ENCODE assay signal across 8 cellular contexts in genomic region chr9:121267689-121268597, GRCh38. TPM values are rescaled to one million over a fixed set of nuclear protein-coding genes. Genes with fewer than 3 reads are reported as not detected.
DNase-seq lines count a peak whose midpoint lies in the region; ATAC-seq, FAIRE-seq and TF ChIP-seq lines count a peak whose summit lies in the region.

TSS of gene GSN (plus strand) at chr9:121268162. CDS start at chr9:121301972, 33,810 bp downstream.

- H3K4me2 ChIP-seq in K562 (ENCODE audit: insufficient read depth, low read length) = peak within 1 kb of the TSS; percentile 84

- no peak for TF ChIP-seq EP300 in K562 (IDR thresholded peaks at IDR 0.05; ENCODE audit: low read length)

- no peaks in the 10 kb centered on the region for H3K9me1 ChIP-seq in K562 (ENCODE audit: control insufficient read depth, insufficient read depth, low read length)

- H4K20me1 ChIP-seq in K562 (replicated peaks; ENCODE audit: control insufficient read depth, insufficient read depth, low read length) = no peaks in the 10 kb centered on the region

- peaks cover 14 to 31% of the 10 kb centered on the region in 2 experiments for H3K4me1 ChIP-seq in K562 (replicated peaks in 1 of 2; ENCODE audit: control insufficient read depth in 2 of 2, insufficient read depth in 2 of 2, low read length in 2 of 2)

- no peaks in the 10 kb centered on the region for H3K79me2 ChIP-seq in K562 (ENCODE audit: control insufficient read depth, insufficient read depth, low read length)

- WGBS in K562 (ENCODE audit: insufficient coverage, low coverage, missing lambda C conversion rate) = 3% methylated on average over 38 of the region's 64 CpGs

- peak within 1 kb of the TSS; percentile 62 for H3K4me3 ChIP-seq in K562

- no peak for FAIRE-seq in K562 (lab: Jason Lieb, UNC)

- peak within 1 kb of the TSS; percentile 93 for H2AFZ ChIP-seq in K562 (ENCODE audit: low read depth, low read length)

- H3K27me3 ChIP-seq in K562 (ENCODE audit: control insufficient read depth in 2 of 2, insufficient read depth in 2 of 2, low read length in 2 of 2) = no peaks in the 10 kb centered on the region

- no peak within 1 kb of the TSS; the same call in 2 of the 3 replicates for H3K27ac ChIP-seq in K562 (ENCODE audit: extremely low read depth, low read depth, low read length)

- TF ChIP-seq RAD21 in K562 (CRISPR knock-in tag; conservative IDR thresholded peaks at IDR 0.05 in 1 of 2, IDR thresholded peaks at IDR 0.05 in 1 of 2) = no peak

- CTCF ChIA-PET in K562 (lab: Yijun Ruan, JAX; ENCODE audit: low intra/inter-chr PET ratio) = no interaction called here

- intact Hi-C loops in K562 (cut with micrococcal nuclease) = loop anchor here (5.0 kb wide), 1 partner anchor 41 kb away; no protein-coding TSS in a partner anchor

- TF ChIP-seq CTCF in K562 (IDR thresholded peaks at IDR 0.05 in 2 of 3, conservative IDR thresholded peaks at IDR 0.05 in 1 of 3; ENCODE audit: insufficient read depth in 2 of 3, low read depth in 1 of 3, low read length in 3 of 3) = 0 out of 6 replicates have a peak, but pooled peaks of 1 of the 3 experiments have one; percentile 2

- BruUV-seq in K562 (replicated peaks; lab: Mats Ljungman, UMichigan) = no TSS peak

- H3K9me3 ChIP-seq in K562 (replicated peaks; ENCODE audit: control insufficient read depth, insufficient read depth, low read depth, low read length) = no peaks in the 10 kb centered on the region

- peak; percentile 49; the same call in 1 of the 2 replicates for TF ChIP-seq POLR2A in K562 (conservative IDR thresholded peaks at IDR 0.05)

- POLR2A ChIA-PET in K562 (lab: Yijun Ruan, JAX) = interaction anchor here (0.6 to 2.2 kb wide), 10 partner anchors 8 to 607 kb away, joined by 3 to 12 read pairs (median 6); no protein-coding TSS in a partner anchor

- DNase-seq in Caki2 (ENCODE audit: low read depth) = peak; percentile 63
- peak; percentile 43 to 47 for DNase-seq in Kasumi-1 (lab: John Stamatoyannopoulos, UW)
- peak; percentile 44 for DNase-seq in T1000 (lab: John Stamatoyannopoulos, UW)
- peak; percentile 81 to 97 (median 92) for DNase-seq in K562 (ENCODE audit: extremely low read depth in 1 of 4, low spot score in 3 of 4)
- DNase-seq in hypothalamus (lab: John Stamatoyannopoulos, UW) = peak in 47 of 51 donors; percentile 31 to 94 (median 82)
- peak; percentile 57 for DNase-seq in renal cortical epithelial cell (ENCODE audit: low read depth)
- no peak for DNase-seq in NK-92 treated with Interleukin-12 subunit alpha and Interleukin-12 subunit beta, amount 100 ng/mL, for 24 hours (lab: John Stamatoyannopoulos, UW)

- peak within 1 kb of the TSS; percentile 42 to 87; a peak in 3 of 4 replicates for H3K9ac ChIP-seq in K562 (ENCODE audit: insufficient read depth in 1 of 2, low read depth in 2 of 2, low read length in 2 of 2)

- ATAC-seq in GM21528 (IDR thresholded peaks at IDR 0.05; ENCODE audit: low FRiP score, unreplicated experiment) = peak; percentile 68
- ATAC-seq in K562 = peak; percentile 97

- no peaks in the 10 kb centered on the region for H3K36me3 ChIP-seq in K562 (ENCODE audit: control insufficient read depth, insufficient read depth, low read length)

- in situ Hi-C loops in Caki2 (cut with HindIII; ENCODE audit: low pct_unique_long_range_greater_than_20kb, low sequenced_read_pairs) (no loop called here), K562 (cut with MboI) (no loop called here)

TF ChIP-seq in K562, 482 proteins besides CTCF, POLR2A, EP300 and RAD21 (continues in another document):
- 0 out of 2 replicates have a peak, but pooled peaks have one; percentile 24 for TF ChIP-seq ZNF431 (CRISPR knock-in tag; IDR thresholded peaks at IDR 0.05)
- TF ChIP-seq KDM1A (IDR thresholded peaks at IDR 0.05) = no peak
- peak; percentile 44; the same call in 1 of the 2 replicates for TF ChIP-seq ETS1 (conservative IDR thresholded peaks at IDR 0.05; ENCODE audit: control insufficient read depth, low read depth, low read length)
- no peak for TF ChIP-seq TSHZ1 (CRISPR knock-in tag; IDR thresholded peaks at IDR 0.05)
- no peak for TF ChIP-seq ATF1 (CRISPR knock-in tag; IDR thresholded peaks at IDR 0.05)
- TF ChIP-seq ATF1 (tag; IDR thresholded peaks at IDR 0.05) = no peak
- no peak for TF ChIP-seq ADNP (tag; IDR thresholded peaks at IDR 0.05)
- no peak for TF ChIP-seq RAD51 (IDR thresholded peaks at IDR 0.05; ENCODE audit: borderline replicate concordance, low read depth)
- peak; percentile 76 for TF ChIP-seq EGR1 (conservative IDR thresholded peaks at IDR 0.05)
- TF ChIP-seq EP400 (IDR thresholded peaks at IDR 0.05) = no peak
- peak; percentile 68 for TF ChIP-seq POLR2G (IDR thresholded peaks at IDR 0.05; ENCODE audit: low read depth, low read length)
- no peak for TF ChIP-seq SNRNP70 (optimal IDR thresholded peaks at IDR 0.05; ENCODE audit: low read depth, low read length)
- TF ChIP-seq GABPA (tag; conservative IDR thresholded peaks at IDR 0.05; ENCODE audit: low read depth) = peak; percentile 41; the same call in 1 of the 2 replicates
- TF ChIP-seq TSC22D4 (tag; IDR thresholded peaks at IDR 0.05) = no peak
- TF ChIP-seq SIN3B (IDR thresholded peaks at IDR 0.05; ENCODE audit: low read depth) = no peak
- TF ChIP-seq ZNF77 (CRISPR knock-in tag; IDR thresholded peaks at IDR 0.05) = no peak
- TF ChIP-seq SRF (CRISPR knock-in tag; IDR thresholded peaks at IDR 0.05) = no peak
- no peak for TF ChIP-seq XRCC5 (IDR thresholded peaks at IDR 0.05; ENCODE audit: low read depth, low read length)

RNA-seq across cellular contexts. Expression of gene GSN, which starts in this region (rescaled TPM):
- 8.7 and 13.8 TPM in 2 replicates for total RNA-seq in Caki2 (2014; rRNA removed; shearing (Covaris generic); ENCODE audit: low replicate concordance)
- 15.3 and 27.0 TPM in 2 replicates for total RNA-seq in K562 (2011; cell fraction: chromatin; rRNA removed; ENCODE audit: low replicate concordance)
- 9.9 and 11.0 TPM in 2 replicates for total RNA-seq in K562 (2011; cell fraction: nucleolus; rRNA removed)
- total RNA-seq in K562 (2011; cell fraction: nucleoplasm; rRNA removed) = 8.1 and 9.2 TPM in 2 replicates
- total RNA-seq in K562 (2014; rRNA removed) = 8.2 and 10.8 TPM in 2 replicates
- total RNA-seq in K562 (2014; rRNA removed; fragmentation: Illumina TruSeq; extraction: Trizol) = 3.3 and 3.5 TPM in 2 replicates
- 12.3 and 12.4 TPM in 2 replicates for total RNA-seq in K562 (2015; rRNA removed; fragmentation: Illumina TruSeq; extraction: Trizol)
- 9.0 and 9.6 TPM in 2 replicates for total RNA-seq in K562 (2021)
- 16.6 and 24.2 TPM in 2 replicates for polyA plus RNA-seq in K562 (2011; rRNA removed)
- 27.5 and 34.5 TPM in 2 replicates for polyA plus RNA-seq in K562 (2011; cell fraction: cytosol; rRNA removed)
- 15.8 and 17.0 TPM in 2 replicates for polyA plus RNA-seq in K562 (2011; cell fraction: nucleus; rRNA removed)
- polyA plus RNA-seq in K562 (2012) = 11.2 and 34.5 TPM in 2 replicates
- polyA plus RNA-seq in K562 (2014; fragmentation: Illumina TruSeq; extraction: Trizol) = 5.2 and 7.4 TPM in 2 replicates
- polyA plus RNA-seq in K562 (2014; fragmentation: Nextera tagmentation; extraction: Ambion mirVana) = under 1 TPM; 0.39 to 0.41 TPM
- 7.5 and 11.2 TPM in 2 replicates for polyA plus RNA-seq in K562 (2014; rRNA removed)
- polyA minus RNA-seq in K562 (2011; rRNA and poly(A)+ RNA removed) = 23.7 and 31.3 TPM in 2 replicates
- polyA minus RNA-seq in K562 (2011; cell fraction: cytosol; rRNA and poly(A)+ RNA removed) = 24.8 and 27.9 TPM in 2 replicates
- polyA minus RNA-seq in K562 (2011; cell fraction: nucleus; rRNA and poly(A)+ RNA removed) = 6.2 and 9.0 TPM in 2 replicates
- total RNA-seq in renal cortical epithelial cell = 591 and 645 TPM in 2 replicates

Comparison
In these comparisons a context has a peak if more than half of its experiments do, and no peak if none do; other contexts are left out.
1. RNA of gene GSN (total RNA-seq): 591 to 645 TPM in renal cortical epithelial cell; 8.7 to 13.8 TPM in Caki2 and 3.3 to 27.0 TPM in K562; every median in the first group is over 10 times any median in the second.